Comparison of ENCODE assay signal across 8 cellular contexts in the genomic region with DNA sequence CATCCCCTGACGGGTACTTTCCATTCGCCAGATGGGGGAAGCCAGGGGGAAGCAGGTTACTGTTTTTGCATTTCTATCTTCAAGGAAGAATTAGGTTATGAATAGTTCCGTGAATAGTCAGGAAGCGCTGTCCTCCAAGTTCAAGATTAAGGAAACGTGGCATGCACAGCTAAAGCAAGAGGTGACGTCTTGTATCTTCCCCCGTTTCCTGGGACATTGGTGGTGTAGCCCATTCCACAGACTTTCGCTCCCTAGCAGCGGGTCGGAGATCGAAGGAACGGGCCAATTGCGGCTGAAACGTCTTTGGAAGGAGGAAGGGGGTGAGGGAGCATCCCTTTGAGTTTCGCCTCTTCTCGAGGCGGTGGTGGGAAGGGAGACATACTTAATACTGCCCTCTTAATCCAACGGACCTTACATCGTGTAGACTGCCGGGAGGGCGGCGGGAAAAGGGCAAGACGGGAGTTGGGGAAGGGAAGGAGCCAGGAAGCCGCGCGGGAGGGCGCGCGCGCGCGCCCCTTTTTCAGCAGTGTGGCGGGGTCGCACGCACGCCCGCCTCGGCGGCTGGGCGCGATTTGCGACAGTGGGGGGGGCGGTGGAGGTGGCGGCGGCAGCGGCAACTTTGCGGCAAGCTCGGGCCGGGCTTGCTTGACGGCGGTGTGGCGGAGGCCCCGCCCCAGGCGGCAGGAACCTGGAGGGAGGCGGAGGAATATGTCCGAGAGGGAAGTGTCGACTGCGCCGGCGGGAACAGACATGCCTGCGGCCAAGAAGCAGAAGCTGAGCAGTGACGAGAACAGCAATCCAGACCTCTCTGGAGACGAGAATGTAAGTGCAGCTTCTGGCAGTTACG. TPM values are rescaled to one million over a fixed set of nuclear protein-coding genes. Genes with fewer than 3 reads are reported as not detected.
A peak's percentile ranks its signal among the peaks of the same experiment; 100 is the strongest.
DNase-seq lines count a peak whose midpoint lies in the region; ATAC-seq and TF ChIP-seq lines count a peak whose summit lies in the region.

Gene EED (plus strand): TSS at position 232 of the 847 bp plus-strand sequence. CDS start 477 bp downstream, at position 709.

- H3K27ac Mint-ChIP-seq in T-cell = no peak within 1 kb of the TSS

- no peaks in the 10 kb centered on the region for H3K9me3 ChIP-seq in left ventricle myocardium inferior (replicated peaks)
- H3K9me3 ChIP-seq in prostate gland = no peaks in the 10 kb centered on the region

- H3K27me3 ChIP-seq in left ventricle myocardium inferior (ENCODE audit: low read depth) = peaks cover 7% of the 10 kb centered on the region
- H3K27me3 ChIP-seq in prostate gland (replicated peaks; ENCODE audit: insufficient read depth) = no peaks in the 10 kb centered on the region

- no peaks in the 10 kb centered on the region for H3K36me3 ChIP-seq in left ventricle myocardium inferior
- no peaks in the 10 kb centered on the region for H3K36me3 ChIP-seq in prostate gland
- no peaks in the 10 kb centered on the region for H3K36me3 ChIP-seq in urinary bladder (ENCODE audit: insufficient read depth)

- TF ChIP-seq CTCF in GM13977 (IDR thresholded peaks at IDR 0.05; ENCODE audit: extremely low read depth, insufficient read depth, missing control alignments) = no peak
- no peak for TF ChIP-seq CTCF in left ventricle myocardium inferior (IDR thresholded peaks at IDR 0.05; ENCODE audit: borderline replicate concordance)
- peak in 2 of 4 experiments; percentile 11 to 18 for TF ChIP-seq CTCF in prostate gland (IDR thresholded peaks at IDR 0.05)

- H3K27ac ChIP-seq in left ventricle myocardium inferior (replicated peaks) = peak within 1 kb of the TSS; percentile 100
- peak within 1 kb of the TSS; percentile 98 to 99 for H3K27ac ChIP-seq in prostate gland
- peak within 1 kb of the TSS; percentile 94 for H3K27ac ChIP-seq in urinary bladder (ENCODE audit: low read depth)

- in situ Hi-C loops in GM13977 (cut with MboI; ENCODE audit: low pct_unique_long_range_greater_than_20kb, low sequenced_read_pairs, unreplicated experiment) = no loop called here

- CTCF ChIA-PET in T-cell (lab: Charles Lee) = interaction anchor here in 1 of 2 donors (0.7 to 1.0 kb wide), 2 partner anchors 202 to 617 kb away, joined by 3 to 5 read pairs; partner anchors contain the start of gene TMEM126B

- H3K4me1 ChIP-seq in left ventricle myocardium inferior = peaks cover 56% of the 10 kb centered on the region
- no peaks in the 10 kb centered on the region for H3K4me1 ChIP-seq in prostate gland (replicated peaks)
- H3K4me1 ChIP-seq in urinary bladder (ENCODE audit: insufficient read depth) = peaks cover 1% of the 10 kb centered on the region

- WGBS in prostate gland = under 1% methylated on average over 64 of the region's 64 CpGs
- 1% methylated on average over 64 of the region's 64 CpGs for WGBS in urinary bladder

- no peaks in the 10 kb centered on the region for H3K9me3 Mint-ChIP-seq in T-cell

- POLR2A ChIA-PET in T-cell (lab: Charles Lee) = interaction anchor here (0.6 to 1.5 kb wide), 8 partner anchors 23 to 659 kb away, joined by 3 to 10 read pairs (median 4); partner anchors contain the start of gene PICALM (in 1 of the 2)

- peaks cover 3% of the 10 kb centered on the region for H3K36me3 Mint-ChIP-seq in T-cell

- TF ChIP-seq POLR2A in prostate gland (IDR thresholded peaks at IDR 0.05) = peak; percentile 58

- peaks cover 27 to 32% (median 29%) of the 10 kb centered on the region in 3 donors for H3K4me1 Mint-ChIP-seq in T-cell

- H3K4me3 Mint-ChIP-seq in T-cell = no peak within 1 kb of the TSS

- H3K27me3 Mint-ChIP-seq in T-cell = peaks cover 0 to 6% of the 10 kb centered on the region in 2 donors

- intact Hi-C loops in left ventricle myocardium inferior (cut with micrococcal nuclease) = no loop called here
- intact Hi-C loops in prostate gland (cut with DNase I) = loop anchor here (5.0 kb wide), 1 partner anchor 58 kb away; the partner anchor contains the start of gene HIKESHI

- H3K4me3 ChIP-seq in left ventricle myocardium inferior (peak within 1 kb of the TSS; percentile 88), prostate gland (peak within 1 kb of the TSS; percentile 89 to 91), urinary bladder (ENCODE audit: low read depth, low read length) (peak within 1 kb of the TSS; percentile 88)

- DNase-seq in GM13977 (ENCODE audit: low spot score) (peak; percentile 90), NCI-H146 (lab: John Stamatoyannopoulos, UW) (peak; percentile 95), T-cell (peak; percentile 80 to 96 (median 93)), amniotic stem cell (lab: John Stamatoyannopoulos, UW) (peak; percentile 91), left ventricle myocardium inferior (peak; percentile 96), prostate gland (ENCODE audit: low spot score) (peak; percentile 93)

- ATAC-seq in HG02870 (IDR thresholded peaks at IDR 0.05; ENCODE audit: unreplicated experiment) (peak; percentile 54), T-cell (replicated peaks in 1 of 4) (peak; percentile 84 to 90 (median 87))

RNA-seq across cellular contexts. Expression of gene EED, which starts in this region (rescaled TPM):
- total RNA-seq in T-cell (10 to 100 TPM; 31.6 to 37.6 (median 35.7) TPM), left ventricle myocardium inferior (13.1 TPM), prostate gland (10 to 100 TPM; 18.1 to 20.9 TPM), urinary bladder (49.7 TPM)
- 13.8 TPM for polyA plus RNA-seq in urinary bladder

Comparison
In these comparisons a context has a peak if more than half of its experiments do, and no peak if none do; other contexts are left out.
1. Peak in every context shown above with its lines: DNase-seq, ATAC-seq, H3K4me3 ChIP-seq and H3K27ac ChIP-seq.